Comparison of ENCODE assay signal across 18 cellular contexts in genomic region chr16:59698341-59698979, GRCh38.
DNase-seq lines count a peak whose midpoint lies in the region; ATAC-seq and TF ChIP-seq lines count a peak whose summit lies in the region.
"Had no signal": no experiment of that assay in that cellular context is flagged by ENCODE, and none has a peak within 500 bp of the region (broad histone marks: within the 10 kb centered on the region; RNA-seq: fewer than 3 reads in every experiment).

No MANE protein-coding gene starts in this region.

- H3K27me3 Mint-ChIP-seq in GM23338 (ENCODE audit: insufficient read depth, low read depth, poor library complexity): no peaks in the 10 kb centered on the region
- H3K27me3 Mint-ChIP-seq: memory B cell had no signal

- no peaks in the 10 kb centered on the region for H3K4me1 ChIP-seq in GM23338 (ENCODE audit: insufficient read depth)

- no peaks in the 10 kb centered on the region for H3K36me3 ChIP-seq in GM23338 (ENCODE audit: insufficient read depth)
- H3K36me3 ChIP-seq: thoracic aorta had no signal

- TF ChIP-seq CTCF in cardiac fibroblast (IDR thresholded peaks at IDR 0.05; ENCODE audit: low read depth, low read length): no peak
- no peak for TF ChIP-seq CTCF in GM23338 (conservative IDR thresholded peaks at IDR 0.05; ENCODE audit: low read depth in 2 of 2)

- no peak overlapping the region for H3K27ac Mint-ChIP-seq in GM23338
- H3K27ac Mint-ChIP-seq: activated CD8-positive, alpha-beta T cell treated with anti-CD3 and anti-CD28 coated beads, Interleukin-2, amount 10 ng/mL, durations not matched to agents 7 days and 5 days; activated T-cell treated with anti-CD3 and anti-CD28 coated beads, Interleukin-2, amount 50 U/mL, for 72 hours; memory B cell; WTC11 had no signal

- H3K79me2 ChIP-seq in GM23338 (replicated peaks; ENCODE audit: insufficient read depth): no peaks in the 10 kb centered on the region

- H4K20me1 ChIP-seq in GM23338 (replicated peaks; ENCODE audit: insufficient read depth): no peaks in the 10 kb centered on the region

- H3K4me3 ChIP-seq in cardiac fibroblast (replicated peaks in 1 of 2; ENCODE audit: low read depth in 2 of 2, low read length in 2 of 2) (no peak overlapping the region), GM23338 (no peak overlapping the region)
- H3K4me3 ChIP-seq: thoracic aorta had no signal

- peaks cover 4% of the 10 kb centered on the region; the same call in 2 of the 3 replicates for H3K9me3 Mint-ChIP-seq in GM23338

- H3K27me3 ChIP-seq in GM23338 (ENCODE audit: insufficient read depth): no peaks in the 10 kb centered on the region

- H2AFZ ChIP-seq in GM23338: no peak overlapping the region

- H3K9me2 ChIP-seq in GM23338 (ENCODE audit: insufficient read depth): 0 out of 2 replicates have a peak, but pooled peaks cover 4% of the 10 kb centered on the region

- H3K4me1 Mint-ChIP-seq in GM23338: no peaks in the 10 kb centered on the region
- H3K4me1 Mint-ChIP-seq: memory B cell, WTC11 had no signal

- no peaks in the 10 kb centered on the region for H3F3A ChIP-seq in GM23338 (replicated peaks; ENCODE audit: low read depth)

- H3K4me3 Mint-ChIP-seq in GM23338: no peak overlapping the region
- H3K4me3 Mint-ChIP-seq: activated CD8-positive, alpha-beta T cell treated with anti-CD3 and anti-CD28 coated beads, Interleukin-2, amount 10 ng/mL, durations not matched to agents 7 days and 5 days; activated T-cell treated with anti-CD3 and anti-CD28 coated beads, Interleukin-2, amount 50 U/mL, for 72 hours; memory B cell; WTC11 had no signal

- no peak overlapping the region for H3K27ac ChIP-seq in GM23338 (ENCODE audit: low read depth)
- H3K27ac ChIP-seq: thoracic aorta had no signal

- ATAC-seq in HG02870 (IDR thresholded peaks at IDR 0.05; ENCODE audit: unreplicated experiment) (no peak), GM18498 (IDR thresholded peaks at IDR 0.05; ENCODE audit: unreplicated experiment) (no peak), GM23338 (no peak)
- ATAC-seq: activated CD8-positive, alpha-beta T cell treated with anti-CD3 and anti-CD28 coated beads, Interleukin-2, amount 10 ng/mL, durations not matched to agents 7 days and 5 days; activated T-cell treated with anti-CD3 and anti-CD28 coated beads, Interleukin-2, amount 50 U/mL, for 72 hours; WTC11 had no signal

- H3K36me3 Mint-ChIP-seq in GM23338 (ENCODE audit: low read depth): peaks cover 4% of the 10 kb centered on the region; the same call in 1 of the 3 replicates
- H3K36me3 Mint-ChIP-seq: memory B cell had no signal

- DNase-seq in ELR (ENCODE audit: low read depth) (peak; percentile 40), NCI-H82 (lab: John Stamatoyannopoulos, UW) (peak; percentile 74), cardiac fibroblast (ENCODE audit: low read depth in 2 of 2) (peak; percentile 3 to 54), myocyte (ENCODE audit: low read depth) (peak; percentile 33), GM23338 (ENCODE audit: low spot score) (no peak)
- DNase-seq in stimulated activated CD4-positive, alpha-beta T cell treated with anti-CD3 and anti-CD28 coated beads, Interleukin-4, amount 100 ng/mL, for 4 hours: no peak
- DNase-seq: activated CD8-positive, alpha-beta T cell treated with anti-CD3 and anti-CD28 coated beads, Interleukin-2, amount 10 ng/mL, durations not matched to agents 7 days and 5 days; activated T-cell treated with anti-CD3 and anti-CD28 coated beads, Interleukin-2, amount 50 U/mL, for 72 hours; head of caudate nucleus; NCI-H2081; nucleus accumbens; small intestine; T-helper 1 cell had no signal

- no peak overlapping the region for H3K4me2 ChIP-seq in GM23338

TF ChIP-seq in GM23338, 12 proteins besides CTCF, POLR2A, EP300 and RAD21:
- no peak for TF ChIP-seq POLR2AphosphoS5 (IDR thresholded peaks at IDR 0.05; ENCODE audit: low read depth)
TF ChIP-seq in GM23338: peak in this region for 0.

Comparison
In these comparisons a context has a peak if more than half of its experiments do, and no peak if none do; other contexts are left out.
1. DNase-seq: peak in ELR (single experiment), NCI-H82 (single experiment), cardiac fibroblast (2 of 2) and myocyte (single experiment); none in stimulated activated CD4-positive, alpha-beta T cell treated with anti-CD3 and anti-CD28 coated beads, Interleukin-4, amount 100 ng/mL, for 4 hours (0 of 2) and GM23338 (single experiment).